Comparison of ENCODE assay signal across 23 cellular contexts in the genomic region with DNA sequence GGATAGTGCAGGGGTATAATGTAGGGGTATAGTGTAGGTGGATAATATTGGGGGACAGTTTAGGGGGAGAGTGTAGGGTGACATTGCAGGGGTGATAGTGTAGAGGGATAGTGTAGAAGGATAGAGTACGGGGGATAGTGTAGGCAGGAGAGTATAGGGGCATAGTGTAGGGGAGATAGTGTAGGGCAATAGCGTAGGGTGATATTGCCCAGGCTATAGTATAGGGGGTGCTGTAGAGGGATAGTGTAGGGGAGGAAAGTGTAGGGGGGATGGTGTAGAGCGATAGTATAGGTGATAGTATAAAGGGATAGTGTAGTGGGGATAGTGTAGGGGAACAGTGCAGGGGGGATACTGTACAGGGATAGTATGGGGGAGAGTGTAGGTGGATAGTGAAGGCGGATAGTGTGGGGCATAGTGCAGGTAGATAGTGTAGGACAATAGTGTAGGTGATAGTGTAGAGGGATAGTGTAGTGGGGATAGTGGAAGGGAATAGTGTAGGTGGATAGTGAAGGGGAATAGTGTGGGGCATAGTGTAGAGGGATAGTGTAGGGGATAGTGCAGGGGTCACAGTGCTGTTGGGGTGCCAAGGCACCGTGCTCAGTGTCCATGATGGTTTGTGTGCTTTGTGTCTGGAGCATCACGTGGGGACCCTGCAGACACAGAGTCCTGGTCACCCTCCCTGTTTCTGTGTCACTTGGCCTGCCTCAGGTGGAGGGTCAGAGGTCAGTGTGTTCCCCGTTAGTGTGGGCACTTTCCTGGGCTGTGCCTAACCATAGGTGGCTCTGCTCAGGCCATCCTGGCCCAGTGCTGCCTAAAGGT. TPM values are rescaled to one million over a fixed set of nuclear protein-coding genes. Genes with fewer than 3 reads are reported as not detected.
DNase-seq lines count a peak whose midpoint lies in the region; ATAC-seq, FAIRE-seq and TF ChIP-seq lines count a peak whose summit lies in the region.
"Had no signal": no experiment of that assay in that cellular context is flagged by ENCODE, and none has a peak within 500 bp of the region (broad histone marks: within the 10 kb centered on the region; RNA-seq: fewer than 3 reads in every experiment).

No MANE protein-coding gene starts in this region.

- no peaks in the 10 kb centered on the region for H3K36me3 Mint-ChIP-seq in CD14-positive monocyte
- H3K36me3 Mint-ChIP-seq in WTC11: no peaks in the 10 kb centered on the region
- H3K36me3 Mint-ChIP-seq: immature natural killer cell, naive B cell had no signal

- ATAC-seq in A549 (peak; percentile 36 to 46; a peak in 5 of 6 replicates), WTC11 (peak; percentile 47), HG03521 (IDR thresholded peaks at IDR 0.05; ENCODE audit: unreplicated experiment) (no peak), HG02884 (IDR thresholded peaks at IDR 0.05; ENCODE audit: unreplicated experiment) (no peak)

- no peak for TF ChIP-seq RAD21 in A549 (conservative IDR thresholded peaks at IDR 0.05 in 1 of 2, IDR thresholded peaks at IDR 0.05 in 1 of 2)

- WGBS in A549 (ENCODE audit: missing lambda C conversion rate): 51% methylated on average over 7 of the region's 7 CpGs

- peaks cover 14 to 31% (median 15%) of the 10 kb centered on the region in 3 donors for H3K27me3 Mint-ChIP-seq in CD14-positive monocyte (ENCODE audit: low read depth in 3 of 3)
- H3K27me3 Mint-ChIP-seq in WTC11 (ENCODE audit: low read depth): peaks cover 86% of the 10 kb centered on the region

- H3K9me3 Mint-ChIP-seq in CD14-positive monocyte (peaks cover 0 to 2% (median 0%) of the 10 kb centered on the region in 7 donors), WTC11 (no peaks in the 10 kb centered on the region)
- H3K9me3 Mint-ChIP-seq: immature natural killer cell; naive B cell; T-helper 1 cell treated with Interleukin-12 subunit alpha and Interleukin-12 subunit beta and Interleukin-4 antibody, amounts not matched to agents 30 μg/mL and 1 μg/mL, for 36 hours had no signal

- H3K27ac Mint-ChIP-seq in CD14-positive monocyte (no peak overlapping the region), WTC11 (no peak overlapping the region)
- H3K27ac Mint-ChIP-seq: T-helper 1 cell treated with Interleukin-12 subunit alpha and Interleukin-12 subunit beta and Interleukin-4 antibody, amounts not matched to agents 30 μg/mL and 1 μg/mL, for 36 hours had no signal

- H3K4me3 Mint-ChIP-seq in CD14-positive monocyte (no peak overlapping the region), WTC11 (no peak overlapping the region)
- H3K4me3 Mint-ChIP-seq: immature natural killer cell; naive B cell; T-helper 1 cell treated with Interleukin-12 subunit alpha and Interleukin-12 subunit beta and Interleukin-4 antibody, amounts not matched to agents 30 μg/mL and 1 μg/mL, for 36 hours had no signal

- H3K4me1 Mint-ChIP-seq in CD14-positive monocyte: no peaks in the 10 kb centered on the region
- H3K4me1 Mint-ChIP-seq in WTC11: 0 out of 2 replicates have a peak, but pooled peaks cover 4% of the 10 kb centered on the region
- H3K4me1 Mint-ChIP-seq: immature natural killer cell had no signal

- no peaks in the 10 kb centered on the region for H3K4me1 ChIP-seq in A549
- H3K4me1 ChIP-seq: heart left ventricle, parathyroid adenoma had no signal

- no peak for DNase-seq in A549 (ENCODE audit: low read depth in 1 of 2, low spot score in 1 of 2)
- peak; percentile 7 for DNase-seq in CD14-positive monocyte (ENCODE audit: low spot score)
- no peak for DNase-seq in WTC11 (ENCODE audit: low spot score)
- DNase-seq in mesenteric fat pad (ENCODE audit: low spot score): peak; percentile 71
- no peak for DNase-seq in H7
- DNase-seq: activated CD8-positive, alpha-beta memory T cell treated with anti-CD3 and anti-CD28 coated beads for 24 hours; activated gamma-delta T cell treated with Interleukin-2 at 50 U/mL for 16 hours; BE2C; GDM1; immature natural killer cell; naive B cell; NCI-H1694; SHP77 treated with DMSO at 0.1 percent for 48 hours; substantia nigra; WERI-Rb-1 had no signal

- POLR2A ChIA-PET in A549 (lab: Yijun Ruan, JAX): no interaction called here
- POLR2A ChIA-PET in WTC11 (lab: Charles Lee): no interaction called here

- TF ChIP-seq POLR2A in A549 (IDR thresholded peaks at IDR 0.05; ENCODE audit: low read length): no peak

- H3K36me3 ChIP-seq in H7 (replicated peaks; ENCODE audit: control insufficient read depth, insufficient read depth, low read length): no peaks in the 10 kb centered on the region
- H3K36me3 ChIP-seq: BE2C, heart left ventricle, WERI-Rb-1 had no signal

- TF ChIP-seq CTCF in A549 (IDR thresholded peaks at IDR 0.05) (no peak), CD14-positive monocyte (IDR thresholded peaks at IDR 0.05) (no peak), WTC11 (IDR thresholded peaks at IDR 0.05) (no peak)

- H3K4me2 ChIP-seq in A549: no peak overlapping the region

- CTCF ChIA-PET in A549 (lab: Yijun Ruan, JAX): no interaction called here
- CTCF ChIA-PET in WTC11 (lab: Charles Lee): no interaction called here

- H3K27me3 ChIP-seq in H7 (ENCODE audit: control insufficient read depth, insufficient read depth, low read length): peaks cover 63% of the 10 kb centered on the region

- FAIRE-seq in A549 (lab: Jason Lieb, UNC): no peak
- FAIRE-seq: colon, endometrium, GM12892 had no signal

- no peak overlapping the region for H3K27ac ChIP-seq in A549
- H3K27ac ChIP-seq: heart left ventricle, parathyroid adenoma, WERI-Rb-1 had no signal

- H3K4me3 ChIP-seq in A549 (no peak overlapping the region), H7 (ENCODE audit: insufficient read depth, low read depth, low read length) (no peak overlapping the region)
- H3K4me3 ChIP-seq: heart left ventricle had no signal

- intact Hi-C loops in CD14-positive monocyte (cut with micrococcal nuclease): no loop called here

- TF ChIP-seq EP300 in A549 (IDR thresholded peaks at IDR 0.05): no peak

- H3K9me3 ChIP-seq in A549: no peaks in the 10 kb centered on the region
- H3K9me3 ChIP-seq: BE2C, heart left ventricle had no signal

TF ChIP-seq in A549, 52 proteins besides CTCF, POLR2A, EP300 and RAD21 (continues in another document):
- TF ChIP-seq TFCP2L1 (CRISPR knock-in tag; IDR thresholded peaks at IDR 0.05) (no peak), RCOR1 (IDR thresholded peaks at IDR 0.05; ENCODE audit: low read depth, low read length) (no peak), KDM5A (IDR thresholded peaks at IDR 0.05) (no peak), ESRRA (IDR thresholded peaks at IDR 0.05; ENCODE audit: borderline replicate concordance, low read length) (no peak), MAZ (IDR thresholded peaks at IDR 0.05; ENCODE audit: borderline replicate concordance, low read depth, low read length) (no peak)
- TF ChIP-seq, protein P1, sequence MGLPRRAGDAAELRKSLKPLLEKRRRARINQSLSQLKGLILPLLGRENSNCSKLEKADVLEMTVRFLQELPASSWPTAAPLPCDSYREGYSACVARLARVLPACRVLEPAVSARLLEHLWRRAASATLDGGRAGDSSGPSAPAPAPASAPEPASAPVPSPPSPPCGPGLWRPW (IDR thresholded peaks at IDR 0.05): no peak

TF ChIP-seq in WTC11, 78 proteins besides CTCF, POLR2A, EP300 and RAD21 (continues in another document):
- TF ChIP-seq JAZF1 (CRISPR knock-in tag; IDR thresholded peaks at IDR 0.05): no peak
- TF ChIP-seq GRHL2 (CRISPR knock-in tag; IDR thresholded peaks at IDR 0.05; ENCODE audit: insufficient replicate concordance, severe bottlenecking): no peak
- no peak for TF ChIP-seq NFE2L1 (CRISPR knock-in tag; IDR thresholded peaks at IDR 0.05)
- no peak for TF ChIP-seq TP53 (CRISPR knock-in tag; IDR thresholded peaks at IDR 0.05)

RNA-seq across cellular contexts. Expression of a gene that starts 10.5 kb away (rescaled TPM):
- 333 and 376 TPM in 2 replicates for polyA plus RNA-seq in A549 (2011; rRNA removed)
- polyA plus RNA-seq in A549 (2012; cell fraction: cytosol; rRNA removed): 669 and 696 TPM in 2 replicates
- 541 and 746 TPM in 2 replicates for polyA plus RNA-seq in A549 (2012; cell fraction: nucleus; rRNA removed)
- polyA plus RNA-seq in A549 (2017; fragmentation: RNase III; extraction: RNeasy Plus Mini Kit Qiagen cat#74134 plus additional on column Dnase treatment): 297 to 313 TPM (median 308 TPM) in 3 replicates
- polyA minus RNA-seq in A549 (2011; rRNA and poly(A)+ RNA removed): 582 and 626 TPM in 2 replicates
- 100 to 1,000 TPM; 580 to 603 TPM for polyA plus RNA-seq in CD14-positive monocyte
- 295 to 330 TPM (median 300 TPM) in 3 replicates for total RNA-seq in WTC11 (2021)
- total RNA-seq in mesenteric fat pad: 352 TPM
- total RNA-seq in H7 (2014; rRNA removed; shearing (Covaris generic)): 292 and 326 TPM in 2 replicates

RNA-seq across cellular contexts. Expression of a gene that starts 31.1 kb away (rescaled TPM):
- 8.2 and 9.8 TPM in 2 replicates for polyA plus RNA-seq in A549 (2011; rRNA removed)
- 43.1 and 47.3 TPM in 2 replicates for polyA plus RNA-seq in A549 (2012; cell fraction: cytosol; rRNA removed)
- polyA plus RNA-seq in A549 (2012; cell fraction: nucleus; rRNA removed): 85.5 and 97.7 TPM in 2 replicates
- 27.3 to 29.0 TPM (median 28.9 TPM) in 3 replicates for polyA plus RNA-seq in A549 (2017; fragmentation: RNase III; extraction: RNeasy Plus Mini Kit Qiagen cat#74134 plus additional on column Dnase treatment)
- 0.99 and 1.6 TPM in 2 replicates for polyA minus RNA-seq in A549 (2011; rRNA and poly(A)+ RNA removed)
- 10 to 100 TPM in 1 of 2 donors, 1 to 10 TPM in 1; 6.9 to 10.6 TPM for polyA plus RNA-seq in CD14-positive monocyte
- 30.0 to 33.8 TPM (median 30.7 TPM) in 3 replicates for total RNA-seq in WTC11 (2021)
- total RNA-seq in mesenteric fat pad: 5.6 TPM
- total RNA-seq in H7 (2014; rRNA removed; shearing (Covaris generic)): 38.9 and 45.7 TPM in 2 replicates

RNA-seq across cellular contexts. Expression of a gene that starts 37.1 kb away (rescaled TPM):
- 54.2 and 59.7 TPM in 2 replicates for polyA plus RNA-seq in A549 (2011; rRNA removed)
- polyA plus RNA-seq in A549 (2012; cell fraction: cytosol; rRNA removed): 174 and 197 TPM in 2 replicates
- polyA plus RNA-seq in A549 (2012; cell fraction: nucleus; rRNA removed): 155 and 261 TPM in 2 replicates
- polyA plus RNA-seq in A549 (2017; fragmentation: RNase III; extraction: RNeasy Plus Mini Kit Qiagen cat#74134 plus additional on column Dnase treatment): 74.2 to 80.0 TPM (median 75.6 TPM) in 3 replicates
- polyA minus RNA-seq in A549 (2011; rRNA and poly(A)+ RNA removed): 26.8 and 28.5 TPM in 2 replicates
- 100 to 1,000 TPM in 1 of 2 donors, 10 to 100 TPM in 1; 99.8 to 104 TPM for polyA plus RNA-seq in CD14-positive monocyte
- 65.8 to 70.5 TPM (median 66.9 TPM) in 3 replicates for total RNA-seq in WTC11 (2021)
- total RNA-seq in mesenteric fat pad: 38.9 TPM
- total RNA-seq in H7 (2014; rRNA removed; shearing (Covaris generic)): 109 and 172 TPM in 2 replicates

Comparison
In these comparisons a context has a peak if more than half of its experiments do, and no peak if none do; other contexts are left out.
1. ATAC-seq: peak in A549 (2 of 2) and WTC11 (single experiment); none in HG03521 (single experiment) and HG02884 (single experiment).
2. DNase-seq: peak in CD14-positive monocyte (single experiment) and mesenteric fat pad (single experiment); none in A549 (0 of 2), WTC11 (single experiment) and H7 (single experiment).